Comparison of ENCODE assay signal across 12 cellular contexts in genomic region chr19:17335575-17335974, GRCh38. TPM values are rescaled to one million over a fixed set of nuclear protein-coding genes. Genes with fewer than 3 reads are reported as not detected.
DNase-seq lines count a peak whose midpoint lies in the region; ATAC-seq and TF ChIP-seq lines count a peak whose summit lies in the region.
"Had no signal": no experiment of that assay in that cellular context is flagged by ENCODE, and none has a peak within 500 bp of the region (broad histone marks: within the 10 kb centered on the region; RNA-seq: fewer than 3 reads in every experiment).

No MANE protein-coding gene starts in this region.

- no peak overlapping the region for H3K27ac Mint-ChIP-seq in activated naive CD4-positive, alpha-beta T cell treated with anti-CD3 and anti-CD28 coated beads, Interleukin-2, amount 10 ng/mL, durations not matched to agents 7 days and 5 days
- H3K27ac Mint-ChIP-seq in T-cell, result peak overlapping the region in 1 of 2 donors; percentile 91
- H3K27ac Mint-ChIP-seq in activated CD8-positive, alpha-beta memory T cell treated with anti-CD3 and anti-CD28 coated beads, Interleukin-2, amount 10 ng/mL, durations not matched to agents 7 days and 5 days, result no peak overlapping the region

- H3K27me3 Mint-ChIP-seq in activated naive CD4-positive, alpha-beta T cell treated with anti-CD3 and anti-CD28 coated beads, Interleukin-2, amount 10 ng/mL, durations not matched to agents 7 days and 5 days, result peaks cover 18% of the 10 kb centered on the region
- H3K27me3 Mint-ChIP-seq in T-cell, result no peaks in the 10 kb centered on the region
- H3K27me3 Mint-ChIP-seq in activated CD8-positive, alpha-beta memory T cell treated with anti-CD3 and anti-CD28 coated beads, Interleukin-2, amount 10 ng/mL, durations not matched to agents 7 days and 5 days, result peaks cover 4% of the 10 kb centered on the region

- peak overlapping the region; percentile 90 for H3K4me2 ChIP-seq in hepatocyte

- H3K79me2 ChIP-seq in hepatocyte, result peaks cover 17% of the 10 kb centered on the region

- H3K27ac ChIP-seq in hepatocyte (no peak overlapping the region), thoracic aorta (no peak overlapping the region)

- no peaks in the 10 kb centered on the region for H3K36me3 ChIP-seq in hepatocyte (replicated peaks; ENCODE audit: insufficient read depth, low read depth)
- peaks cover 4% of the 10 kb centered on the region for H3K36me3 ChIP-seq in thoracic aorta

- CTCF ChIA-PET in activated naive CD4-positive, alpha-beta T cell treated with anti-CD3 and anti-CD28 coated beads, Interleukin-2, amount 10 ng/mL, durations not matched to agents 7 days and 5 days (lab: Charles Lee), result interaction anchor here (0.7 to 1.2 kb wide), 4 partner anchors 10 to 51 kb away, joined by 3 to 5 read pairs (median 4); no protein-coding TSS in a partner anchor
- CTCF ChIA-PET in T-cell (lab: Charles Lee), result no interaction called here
- CTCF ChIA-PET in activated CD8-positive, alpha-beta memory T cell treated with anti-CD3 and anti-CD28 coated beads, Interleukin-2, amount 10 ng/mL, durations not matched to agents 7 days and 5 days (lab: Charles Lee), result interaction anchor here (0.8 to 2.8 kb wide), 14 partner anchors 9 to 160 kb away, joined by 3 to 16 read pairs (median 4); partner anchors contain the start of genes ABHD8, BABAM1, BST2 and DDA1

- 81% methylated on average over 10 of the region's 10 CpGs for WGBS in hepatocyte (ENCODE audit: low lambda C conversion rate, missing lambda C conversion rate)

- no peaks in the 10 kb centered on the region for H3K9me3 Mint-ChIP-seq in activated naive CD4-positive, alpha-beta T cell treated with anti-CD3 and anti-CD28 coated beads, Interleukin-2, amount 10 ng/mL, durations not matched to agents 7 days and 5 days
- no peaks in the 10 kb centered on the region for H3K9me3 Mint-ChIP-seq in T-cell
- no peaks in the 10 kb centered on the region for H3K9me3 Mint-ChIP-seq in activated CD8-positive, alpha-beta memory T cell treated with anti-CD3 and anti-CD28 coated beads, Interleukin-2, amount 10 ng/mL, durations not matched to agents 7 days and 5 days (ENCODE audit: low read depth)

- DNase-seq in activated naive CD4-positive, alpha-beta T cell treated with anti-CD3 and anti-CD28 coated beads, Interleukin-2, amount 10 ng/mL, durations not matched to agents 7 days and 5 days, result no peak
- no peak for DNase-seq in activated naive CD4-positive, alpha-beta T cell treated with anti-CD3 and anti-CD28 coated beads, Interleukin-2, amount 50 U/mL, for 16 hours
- DNase-seq in T-cell (no peak), hepatocyte (ENCODE audit: low spot score) (peak; percentile 27), thoracic aorta (ENCODE audit: low spot score) (no peak), C1 segment of cervical spinal cord (lab: John Stamatoyannopoulos, UW) (no peak)
- DNase-seq in activated CD8-positive, alpha-beta memory T cell treated with anti-CD3 and anti-CD28 coated beads, Interleukin-2, amount 10 ng/mL, durations not matched to agents 7 days and 5 days, result no peak
- DNase-seq: activated CD8-positive, alpha-beta memory T cell treated with anti-CD3 and anti-CD28 coated beads, Interleukin-2, amount 50 U/mL, for 4 hours; cerebellar nuclear complex; NCI-H2227 treated with DMSO at 0.1 percent for 48 hours; stomach had no signal

- H3K27me3 ChIP-seq in hepatocyte, result no peaks in the 10 kb centered on the region
- no peaks in the 10 kb centered on the region for H3K27me3 ChIP-seq in thoracic aorta (replicated peaks; ENCODE audit: insufficient read depth)

- peaks cover 55% of the 10 kb centered on the region for H3K4me1 Mint-ChIP-seq in activated naive CD4-positive, alpha-beta T cell treated with anti-CD3 and anti-CD28 coated beads, Interleukin-2, amount 10 ng/mL, durations not matched to agents 7 days and 5 days
- H3K4me1 Mint-ChIP-seq in T-cell, result peaks cover 40 to 47% (median 45%) of the 10 kb centered on the region in 3 donors
- H3K4me1 Mint-ChIP-seq in activated CD8-positive, alpha-beta memory T cell treated with anti-CD3 and anti-CD28 coated beads, Interleukin-2, amount 10 ng/mL, durations not matched to agents 7 days and 5 days, result peaks cover 42% of the 10 kb centered on the region

- H3K4me3 ChIP-seq in hepatocyte, result no peak overlapping the region
- H3K4me3 ChIP-seq in thoracic aorta, result peak overlapping the region; percentile 97

- H4K20me1 ChIP-seq in hepatocyte (ENCODE audit: insufficient read depth, poor library complexity, severe bottlenecking), result no peaks in the 10 kb centered on the region

- no peaks in the 10 kb centered on the region for H3K9me2 ChIP-seq in hepatocyte (replicated peaks; ENCODE audit: insufficient read depth)

- POLR2A ChIA-PET in T-cell (lab: Charles Lee), result interaction anchor here (1.1 kb wide), 2 partner anchors 27 to 258 kb away, joined by 3 read pairs; no protein-coding TSS in a partner anchor

- H3K4me1 ChIP-seq in hepatocyte (ENCODE audit: insufficient read depth) (peaks cover 16% of the 10 kb centered on the region), thoracic aorta (ENCODE audit: control insufficient read depth in 1 of 2, low read depth in 2 of 2) (peaks cover 20 to 41% of the 10 kb centered on the region in 2 donors)

- TF ChIP-seq CTCF in hepatocyte (IDR thresholded peaks at IDR 0.05; ENCODE audit: poor library complexity) (no peak), thoracic aorta (IDR thresholded peaks at IDR 0.05) (no peak)

- peaks cover 15% of the 10 kb centered on the region for H3K36me3 Mint-ChIP-seq in activated naive CD4-positive, alpha-beta T cell treated with anti-CD3 and anti-CD28 coated beads, Interleukin-2, amount 10 ng/mL, durations not matched to agents 7 days and 5 days
- H3K36me3 Mint-ChIP-seq in T-cell, result no peaks in the 10 kb centered on the region
- H3K36me3 Mint-ChIP-seq in activated CD8-positive, alpha-beta memory T cell treated with anti-CD3 and anti-CD28 coated beads, Interleukin-2, amount 10 ng/mL, durations not matched to agents 7 days and 5 days, result peaks cover 8% of the 10 kb centered on the region

- H2AFZ ChIP-seq in hepatocyte, result peak overlapping the region; percentile 72

- H3K9me3 ChIP-seq in hepatocyte (ENCODE audit: low read depth) (no peaks in the 10 kb centered on the region), thoracic aorta (no peaks in the 10 kb centered on the region)
- H3K9me3 ChIP-seq: stomach had no signal

- ATAC-seq in T-cell (replicated peaks in 1 of 4) (no peak), thoracic aorta (ENCODE audit: insufficient number of reproducible peaks, low FRiP score, low read depth) (no peak), HG02884 (IDR thresholded peaks at IDR 0.05; ENCODE audit: unreplicated experiment) (no peak)
- ATAC-seq in activated CD8-positive, alpha-beta memory T cell treated with anti-CD3 and anti-CD28 coated beads, Interleukin-2, amount 10 ng/mL, durations not matched to agents 7 days and 5 days, result no peak

- peak overlapping the region; percentile 78 for H3K4me3 Mint-ChIP-seq in activated naive CD4-positive, alpha-beta T cell treated with anti-CD3 and anti-CD28 coated beads, Interleukin-2, amount 10 ng/mL, durations not matched to agents 7 days and 5 days
- H3K4me3 Mint-ChIP-seq in T-cell, result peak overlapping the region; percentile 17 to 92 (median 55)
- no peak overlapping the region for H3K4me3 Mint-ChIP-seq in activated CD8-positive, alpha-beta memory T cell treated with anti-CD3 and anti-CD28 coated beads, Interleukin-2, amount 10 ng/mL, durations not matched to agents 7 days and 5 days

RNA-seq across cellular contexts. Expression of gene ANO8, which starts 0.9 kb away (rescaled TPM):
- total RNA-seq in T-cell (10 to 100 TPM; 18.3 to 27.4 (median 24.9) TPM), hepatocyte (4.6 and 7.3 TPM in 2 replicates), thoracic aorta (10 to 100 TPM in 1 of 2 donors, 1 to 10 TPM in 1; 9.5 to 13.4 TPM)
- polyA plus RNA-seq in hepatocyte, result 1.1 and 1.9 TPM in 2 replicates
- total RNA-seq in activated CD8-positive, alpha-beta memory T cell treated with anti-CD3 and anti-CD28 coated beads, Interleukin-2, amount 10 ng/mL, durations not matched to agents 7 days and 5 days, result 10 to 100 TPM; 11.0 to 18.7 TPM

RNA-seq across cellular contexts. Expression of gene GTPBP3, which starts 1.8 kb away (rescaled TPM):
- total RNA-seq in T-cell (10 to 100 TPM; 31.9 to 72.5 (median 65.7) TPM), hepatocyte (18.1 and 20.9 TPM in 2 replicates), thoracic aorta (10 to 100 TPM; 20.7 to 72.5 TPM)
- 13.2 and 18.1 TPM in 2 replicates for polyA plus RNA-seq in hepatocyte
- total RNA-seq in activated CD8-positive, alpha-beta memory T cell treated with anti-CD3 and anti-CD28 coated beads, Interleukin-2, amount 10 ng/mL, durations not matched to agents 7 days and 5 days, result 10 to 100 TPM; 40.4 to 44.4 TPM

RNA-seq across cellular contexts. Expression of gene DDA1, which starts 26.2 kb away (rescaled TPM):
- total RNA-seq in T-cell (10 to 100 TPM; 37.3 to 51.7 (median 42.0) TPM), hepatocyte (29.4 and 43.1 TPM in 2 replicates), thoracic aorta (10 to 100 TPM in 1 of 2 donors, 1 to 10 TPM in 1; 8.9 to 13.5 TPM)
- 59.4 and 60.0 TPM in 2 replicates for polyA plus RNA-seq in hepatocyte
- total RNA-seq in activated CD8-positive, alpha-beta memory T cell treated with anti-CD3 and anti-CD28 coated beads, Interleukin-2, amount 10 ng/mL, durations not matched to agents 7 days and 5 days, result 10 to 100 TPM; 47.7 to 58.9 TPM

RNA-seq across cellular contexts. Expression of gene MRPL34, which starts 29.9 kb away (rescaled TPM):
- total RNA-seq in T-cell (10 to 100 TPM; 37.6 to 87.0 (median 69.3) TPM), hepatocyte (47.7 and 61.1 TPM in 2 replicates), thoracic aorta (100 to 1,000 TPM; 132 to 140 TPM)
- 113 and 131 TPM in 2 replicates for polyA plus RNA-seq in hepatocyte
- 100 to 1,000 TPM in 1 of 2 experiments, 10 to 100 TPM in 1; 94.7 to 115 TPM for total RNA-seq in activated CD8-positive, alpha-beta memory T cell treated with anti-CD3 and anti-CD28 coated beads, Interleukin-2, amount 10 ng/mL, durations not matched to agents 7 days and 5 days

RNA-seq across cellular contexts. Expression of gene ABHD8, which starts 32.4 kb away (rescaled TPM):
- total RNA-seq in T-cell, result 10 to 100 TPM in 3 of 5 donors, 1 to 10 TPM in 2; 5.3 to 12.4 (median 11.3) TPM
- 12.9 and 15.9 TPM in 2 replicates for total RNA-seq in hepatocyte
- 17.6 and 19.3 TPM in 2 replicates for polyA plus RNA-seq in hepatocyte
- 10 to 100 TPM in 1 of 2 donors, 1 to 10 TPM in 1; 9.8 to 24.0 TPM for total RNA-seq in thoracic aorta
- 10 to 100 TPM; 10.1 to 10.7 TPM for total RNA-seq in activated CD8-positive, alpha-beta memory T cell treated with anti-CD3 and anti-CD28 coated beads, Interleukin-2, amount 10 ng/mL, durations not matched to agents 7 days and 5 days

Comparison
In these comparisons a context has a peak if more than half of its experiments do, and no peak if none do; other contexts are left out.
1. CTCF ChIA-PET loops: an anchor here in activated naive CD4-positive, alpha-beta T cell treated with anti-CD3 and anti-CD28 coated beads, Interleukin-2, amount 10 ng/mL, durations not matched to agents 7 days and 5 days (0.7 to 1.2 kb wide) and activated CD8-positive, alpha-beta memory T cell treated with anti-CD3 and anti-CD28 coated beads, Interleukin-2, amount 10 ng/mL, durations not matched to agents 7 days and 5 days (0.8 to 2.8 kb wide); none called in T-cell.